1 cellular context compared by ENCODE assay signal in genomic region chr7:107580716-107581383, GRCh38.
TF ChIP-seq lines count a peak whose summit lies in the region.

No MANE protein-coding gene starts in this region.

TF ChIP-seq in H1, 55 proteins besides CTCF, POLR2A, EP300 and RAD21:
- no peak for TF ChIP-seq CHD1 (IDR thresholded peaks at IDR 0.05; ENCODE audit: low read depth, low read length)
- no peak for TF ChIP-seq TBP (IDR thresholded peaks at IDR 0.05; ENCODE audit: low read depth, low read length)
- no peak for TF ChIP-seq SP2 (IDR thresholded peaks at IDR 0.05; ENCODE audit: low read length)
- TF ChIP-seq GABPA (IDR thresholded peaks at IDR 0.05; ENCODE audit: borderline replicate concordance, insufficient read depth, low read length) = no peak
- no peak for TF ChIP-seq KDM1A (IDR thresholded peaks at IDR 0.05; ENCODE audit: borderline replicate concordance, low read length)
- no peak for TF ChIP-seq GTF2F1 (IDR thresholded peaks at IDR 0.05; ENCODE audit: borderline replicate concordance, low read depth, low read length)
- TF ChIP-seq HDAC2 (IDR thresholded peaks at IDR 0.05; ENCODE audit: borderline replicate concordance in 1 of 2, low read depth in 2 of 2, low read length in 2 of 2) = no peak
- TF ChIP-seq E2F6 (IDR thresholded peaks at IDR 0.05) = no peak
- no peak for TF ChIP-seq CHD2 (IDR thresholded peaks at IDR 0.05; ENCODE audit: low read length)
